ENCODE assay signal across 1 cellular context in the genomic region with DNA sequence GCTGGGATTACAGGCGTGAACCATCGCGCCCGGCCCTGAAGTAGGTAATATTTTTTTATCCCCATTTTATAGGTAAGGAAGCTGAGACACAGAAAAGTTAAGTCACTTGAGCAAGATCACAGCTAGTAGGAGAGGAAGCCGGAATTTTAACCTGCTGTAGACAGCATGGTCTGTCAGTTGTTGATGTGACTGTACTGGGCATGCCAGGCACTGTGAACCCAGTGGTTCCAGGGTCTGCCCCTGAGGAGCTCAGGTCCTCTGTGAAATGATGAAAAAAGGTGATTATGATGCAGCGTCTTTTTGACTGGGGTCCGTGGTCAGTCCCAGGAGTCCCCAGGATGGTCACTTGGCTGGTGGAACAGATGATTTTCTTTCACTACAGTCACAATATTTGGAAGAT.
TF ChIP-seq lines count a peak whose summit lies in the region.

No MANE protein-coding gene starts in this region.

TF ChIP-seq in H1, 55 proteins besides CTCF, POLR2A, EP300 and RAD21:
- TF ChIP-seq CBX5 (IDR thresholded peaks at IDR 0.05; ENCODE audit: low read depth, low read length) (no peak), SUZ12 (IDR thresholded peaks at IDR 0.05; ENCODE audit: low read length) (no peak), CHD1 (IDR thresholded peaks at IDR 0.05; ENCODE audit: low read depth, low read length) (no peak), CTBP2 (IDR thresholded peaks at IDR 0.05; ENCODE audit: borderline replicate concordance, insufficient read depth, insufficient read length, low read length) (no peak), BACH1 (IDR thresholded peaks at IDR 0.05; ENCODE audit: low read length) (no peak), RXRA (IDR thresholded peaks at IDR 0.05; ENCODE audit: insufficient read depth, low read depth, low read length) (no peak), TBP (IDR thresholded peaks at IDR 0.05; ENCODE audit: low read depth, low read length) (no peak), SRF (IDR thresholded peaks at IDR 0.05; ENCODE audit: low read depth, low read length) (no peak), BCL11A (IDR thresholded peaks at IDR 0.05; ENCODE audit: low read depth in 2 of 2, low read length in 2 of 2) (no peak), RNF2 (IDR thresholded peaks at IDR 0.05; ENCODE audit: borderline replicate concordance, low read depth, low read length, missing control alignments, poor library complexity, severe bottlenecking) (no peak), TAF1 (IDR thresholded peaks at IDR 0.05; ENCODE audit: low read depth, low read length) (no peak), SP1 (IDR thresholded peaks at IDR 0.05; ENCODE audit: low read depth, low read length) (no peak), USF2 (IDR thresholded peaks at IDR 0.05; ENCODE audit: low read length) (no peak), NRF1 (IDR thresholded peaks at IDR 0.05; ENCODE audit: low read depth, low read length) (no peak)
- TF ChIP-seq, protein P1, sequence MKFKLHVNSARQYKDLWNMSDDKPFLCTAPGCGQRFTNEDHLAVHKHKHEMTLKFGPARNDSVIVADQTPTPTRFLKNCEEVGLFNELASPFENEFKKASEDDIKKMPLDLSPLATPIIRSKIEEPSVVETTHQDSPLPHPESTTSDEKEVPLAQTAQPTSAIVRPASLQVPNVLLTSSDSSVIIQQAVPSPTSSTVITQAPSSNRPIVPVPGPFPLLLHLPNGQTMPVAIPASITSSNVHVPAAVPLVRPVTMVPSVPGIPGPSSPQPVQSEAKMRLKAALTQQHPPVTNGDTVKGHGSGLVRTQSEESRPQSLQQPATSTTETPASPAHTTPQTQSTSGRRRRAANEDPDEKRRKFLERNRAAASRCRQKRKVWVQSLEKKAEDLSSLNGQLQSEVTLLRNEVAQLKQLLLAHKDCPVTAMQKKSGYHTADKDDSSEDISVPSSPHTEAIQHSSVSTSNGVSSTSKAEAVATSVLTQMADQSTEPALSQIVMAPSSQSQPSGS (IDR thresholded peaks at IDR 0.05; ENCODE audit: low read length) = no peak
